ENCODE assay signal across 16 cellular contexts in genomic region chr9:8571648-8572047, GRCh38.
A peak's percentile ranks its signal among the peaks of the same experiment; 100 is the strongest.
DNase-seq lines count a peak whose midpoint lies in the region; ATAC-seq and TF ChIP-seq lines count a peak whose summit lies in the region.
"Had no signal": no experiment of that assay in that cellular context is flagged by ENCODE, and none has a peak within 500 bp of the region (broad histone marks: within the 10 kb centered on the region; RNA-seq: fewer than 3 reads in every experiment).

No MANE protein-coding gene starts in this region.

- no peak overlapping the region for H2BK5ac ChIP-seq in mesendoderm (ENCODE audit: low read length)

- no peak overlapping the region for H4K8ac ChIP-seq in mesendoderm (ENCODE audit: low read depth, low read length)

- no peak overlapping the region for H3K4ac ChIP-seq in mesendoderm (ENCODE audit: low read depth, low read length)

- no peaks in the 10 kb centered on the region for H3K9me3 ChIP-seq in left ventricle myocardium inferior (replicated peaks)
- H3K9me3 ChIP-seq in heart left ventricle: no peaks in the 10 kb centered on the region
- H3K9me3 ChIP-seq: BLaER1, HAP-1 had no signal

- no peak overlapping the region for H2AK5ac ChIP-seq in mesendoderm (ENCODE audit: low read length)

- no peak overlapping the region for H3K4me2 ChIP-seq in mesendoderm (ENCODE audit: low read length)
- H3K4me2 ChIP-seq: BLaER1 had no signal

- WGBS in heart left ventricle, 4 donors: 35 to 42% (median 36%) methylated on average over 2 of the region's 2 CpGs
- WGBS in mesendoderm (ENCODE audit: extremely low coverage, insufficient coverage, low lambda C conversion rate): no CpG with 5 or more reads among the region's 2 CpGs

- no peaks in the 10 kb centered on the region for H3K36me3 ChIP-seq in left ventricle myocardium inferior
- H3K36me3 ChIP-seq in heart left ventricle: no peaks in the 10 kb centered on the region
- H3K36me3 ChIP-seq in mesendoderm (ENCODE audit: control insufficient read depth, insufficient read depth, low read length): no peaks in the 10 kb centered on the region
- H3K36me3 ChIP-seq: BLaER1, HAP-1 had no signal

- ATAC-seq in Right ventricle myocardium inferior: peak; percentile 48
- ATAC-seq in heart left ventricle: peak; percentile 71 to 89 (median 81)
- ATAC-seq in natural killer cell: no peak
- ATAC-seq in GM19328 (IDR thresholded peaks at IDR 0.05; ENCODE audit: unreplicated experiment): no peak
- ATAC-seq in HG03460 (IDR thresholded peaks at IDR 0.05; ENCODE audit: unreplicated experiment): no peak

- DNase-seq in Right ventricle myocardium inferior (ENCODE audit: missing footprints): no peak
- no peak for DNase-seq in left ventricle myocardium inferior
- DNase-seq in NCI-H146 (lab: John Stamatoyannopoulos, UW): peak; percentile 45
- DNase-seq in heart left ventricle: no peak
- peak; percentile 22 for DNase-seq in mesendoderm
- DNase-seq in natural killer cell: no peak
- DNase-seq: 8988T; CD4-positive, alpha-beta memory T cell; GF-D8; GM23248; IMR-90 had no signal

- peaks cover 0 to 1% of the 10 kb centered on the region in 2 donors for H3K9me3 Mint-ChIP-seq in natural killer cell
- H3K9me3 Mint-ChIP-seq: CD14-positive monocyte had no signal

- no peak overlapping the region for H3K27ac ChIP-seq in left ventricle myocardium inferior (replicated peaks)
- H3K27ac ChIP-seq in heart left ventricle: no peak overlapping the region
- no peak overlapping the region for H3K27ac ChIP-seq in mesendoderm (ENCODE audit: low read depth, low read length)
- H3K27ac ChIP-seq: BLaER1, GM23248 had no signal

- intact Hi-C loops in Right ventricle myocardium inferior (cut with DNase I) (no loop called here), left ventricle myocardium inferior (cut with micrococcal nuclease) (no loop called here), heart left ventricle (cut with DNase I) (no loop called here), natural killer cell (cut with micrococcal nuclease) (no loop called here)

- no peak overlapping the region for H3K9ac ChIP-seq in mesendoderm (ENCODE audit: low read length)
- H3K9ac ChIP-seq: BLaER1, GM23248 had no signal

- H3K4me1 ChIP-seq in left ventricle myocardium inferior: peaks cover 11% of the 10 kb centered on the region
- peaks cover 0 to 12% (median 3%) of the 10 kb centered on the region in 12 donors for H3K4me1 ChIP-seq in heart left ventricle
- H3K4me1 ChIP-seq in mesendoderm (ENCODE audit: control insufficient read depth, low read depth, low read length): no peaks in the 10 kb centered on the region
- H3K4me1 ChIP-seq: BLaER1 had no signal

- no peaks in the 10 kb centered on the region for H3K36me3 Mint-ChIP-seq in natural killer cell
- H3K36me3 Mint-ChIP-seq: CD14-positive monocyte; CD4-positive, alpha-beta memory T cell had no signal

- H3K4me3 ChIP-seq in left ventricle myocardium inferior (no peak overlapping the region), heart left ventricle (no peak overlapping the region), mesendoderm (ENCODE audit: low read length) (no peak overlapping the region)
- H3K4me3 ChIP-seq: BLaER1, GM23248, HAP-1 had no signal

- no peak overlapping the region for H3K4me3 Mint-ChIP-seq in natural killer cell
- H3K4me3 Mint-ChIP-seq: CD14-positive monocyte; CD4-positive, alpha-beta memory T cell had no signal

- H3K23ac ChIP-seq in mesendoderm (ENCODE audit: low read length): no peak overlapping the region

- H3K4me1 Mint-ChIP-seq in natural killer cell: no peaks in the 10 kb centered on the region
- H3K4me1 Mint-ChIP-seq: CD14-positive monocyte; CD4-positive, alpha-beta memory T cell had no signal

- no peaks in the 10 kb centered on the region for H3K79me2 ChIP-seq in mesendoderm (ENCODE audit: control insufficient read depth, insufficient read depth, low read length)

- no peak for TF ChIP-seq POLR2A in heart left ventricle (IDR thresholded peaks at IDR 0.05)

- H3K56ac ChIP-seq in mesendoderm (ENCODE audit: low read length): no peak overlapping the region

- no peak overlapping the region for H2BK15ac ChIP-seq in mesendoderm (replicated peaks; ENCODE audit: low read depth)

- peaks cover 3% of the 10 kb centered on the region for H3K79me1 ChIP-seq in mesendoderm (ENCODE audit: low read length)

- H3K18ac ChIP-seq in mesendoderm (ENCODE audit: low read length): no peak overlapping the region

- H3K27me3 ChIP-seq in left ventricle myocardium inferior (ENCODE audit: low read depth) (peaks cover 8% of the 10 kb centered on the region), heart left ventricle (no peaks in the 10 kb centered on the region), mesendoderm (ENCODE audit: insufficient read depth, low read length, poor library complexity) (no peaks in the 10 kb centered on the region)
- H3K27me3 ChIP-seq: BLaER1 had no signal

- H2BK120ac ChIP-seq in mesendoderm (ENCODE audit: low read depth, low read length): no peak overlapping the region

- TF ChIP-seq CTCF in left ventricle myocardium inferior (IDR thresholded peaks at IDR 0.05; ENCODE audit: borderline replicate concordance) (no peak), heart left ventricle (IDR thresholded peaks at IDR 0.05) (no peak), natural killer cell (IDR thresholded peaks at IDR 0.05) (no peak)

- H3K27ac Mint-ChIP-seq in natural killer cell: no peak overlapping the region
- H3K27ac Mint-ChIP-seq: CD14-positive monocyte; CD4-positive, alpha-beta memory T cell had no signal

- H4K5ac ChIP-seq in mesendoderm (ENCODE audit: low read length): no peak overlapping the region

- H3K27me3 Mint-ChIP-seq in natural killer cell (ENCODE audit: low read depth in 2 of 2): no peaks in the 10 kb centered on the region
- H3K27me3 Mint-ChIP-seq: CD4-positive, alpha-beta memory T cell had no signal

Comparison
In these comparisons a context has a peak if more than half of its experiments do, and no peak if none do; other contexts are left out.
1. ATAC-seq: peak in Right ventricle myocardium inferior (single experiment) and heart left ventricle (4 of 4); none in natural killer cell (0 of 3), GM19328 (single experiment) and HG03460 (single experiment).
2. DNase-seq: peak in NCI-H146 (single experiment) and mesendoderm (single experiment); none in Right ventricle myocardium inferior (single experiment), left ventricle myocardium inferior (single experiment), heart left ventricle (0 of 5) and natural killer cell (single experiment).